Comparison of ENCODE assay signal across 8 cellular contexts in genomic region chr5:141876628-141877477, GRCh38. TPM values are rescaled to one million over a fixed set of nuclear protein-coding genes. Genes with fewer than 3 reads are reported as not detected.
DNase-seq lines count a peak whose midpoint lies in the region; ATAC-seq, FAIRE-seq and TF ChIP-seq lines count a peak whose summit lies in the region.

No MANE protein-coding gene starts in this region.

- no peak for TF ChIP-seq POLR2A in A549 (IDR thresholded peaks at IDR 0.05; ENCODE audit: low read length)

- no peak for TF ChIP-seq RAD21 in A549 (conservative IDR thresholded peaks at IDR 0.05 in 1 of 2, IDR thresholded peaks at IDR 0.05 in 1 of 2)

- no peaks in the 10 kb centered on the region for H3K36me3 ChIP-seq in mucosa of rectum (ENCODE audit: control insufficient read depth in 2 of 2, insufficient read depth in 2 of 2, low read length in 2 of 2)

- H3K27me3 Mint-ChIP-seq in IgD-negative memory B cell: peaks cover 64% of the 10 kb centered on the region

- H3K36me3 Mint-ChIP-seq in IgD-negative memory B cell: no peaks in the 10 kb centered on the region

- POLR2A ChIA-PET in A549 (lab: Yijun Ruan, JAX): no interaction called here

- H3K9ac ChIP-seq in mucosa of rectum (ENCODE audit: low read depth in 1 of 2, low read length in 2 of 2): peak overlapping the region; percentile 96 to 99

- DNase-seq in A549 (ENCODE audit: low read depth in 1 of 2, low spot score in 1 of 2) (peak in 1 of 2 experiments; percentile 17), cerebellum (ENCODE audit: low spot score) (peak; percentile 22), SK-N-DZ (ENCODE audit: low spot score) (no peak), foreskin fibroblast (no peak)

- peaks cover 6 to 13% of the 10 kb centered on the region in 2 donors for H3K27me3 ChIP-seq in mucosa of rectum (ENCODE audit: control insufficient read depth in 2 of 2, insufficient read depth in 2 of 2, low read length in 2 of 2)

- H3K9me3 ChIP-seq in A549: no peaks in the 10 kb centered on the region
- no peaks in the 10 kb centered on the region for H3K9me3 ChIP-seq in mucosa of rectum (ENCODE audit: control insufficient read depth in 2 of 2, low read length in 2 of 2)

- peaks cover 11 to 15% (median 13%) of the 10 kb centered on the region in 3 donors for H3K4me1 Mint-ChIP-seq in IgD-negative memory B cell

- H3K9me3 Mint-ChIP-seq in IgD-negative memory B cell: no peaks in the 10 kb centered on the region

- TF ChIP-seq CTCF in A549 (IDR thresholded peaks at IDR 0.05) (no peak), foreskin fibroblast (IDR thresholded peaks at IDR 0.05; ENCODE audit: low read depth, low read length) (no peak)

- H3K4me1 ChIP-seq in A549: peaks cover 16% of the 10 kb centered on the region
- peaks cover 31 to 40% of the 10 kb centered on the region in 2 donors for H3K4me1 ChIP-seq in mucosa of rectum (ENCODE audit: control insufficient read depth in 2 of 2, insufficient read depth in 2 of 2, low read length in 2 of 2)

- peak overlapping the region in 1 of 2 experiments; percentile 69; a peak in 4 of 6 replicates for H3K27ac ChIP-seq in A549
- peak overlapping the region; percentile 96 to 98 for H3K27ac ChIP-seq in mucosa of rectum (ENCODE audit: low read depth in 2 of 2, low read length in 2 of 2)

- peak overlapping the region; percentile 88 for H3K4me2 ChIP-seq in A549

- peak overlapping the region; percentile 24 to 54 (median 39) for H3K4me3 Mint-ChIP-seq in IgD-negative memory B cell

- no peak for FAIRE-seq in A549 (lab: Jason Lieb, UNC)

- CTCF ChIA-PET in A549 (lab: Yijun Ruan, JAX): interaction anchor here (0.6 to 12.7 kb wide), 8 partner anchors 78 to 212 kb away, joined by 3 to 424 read pairs (median 6); partner anchors contain the start of gene RNF14

- ATAC-seq in A549 (no peak), HG03520 (IDR thresholded peaks at IDR 0.05; ENCODE audit: unreplicated experiment) (no peak), GM18873 (IDR thresholded peaks at IDR 0.05; ENCODE audit: low FRiP score, unreplicated experiment) (no peak)

- TF ChIP-seq EP300 in A549 (IDR thresholded peaks at IDR 0.05): no peak

- 6% methylated on average over 30 of the region's 42 CpGs for WGBS in A549 (ENCODE audit: missing lambda C conversion rate)

- peak overlapping the region in 1 of 3 donors; percentile 5 for H3K27ac Mint-ChIP-seq in IgD-negative memory B cell

- H3K4me3 ChIP-seq in A549: peak overlapping the region; percentile 64
- peak overlapping the region; percentile 62 to 92 for H3K4me3 ChIP-seq in mucosa of rectum (ENCODE audit: low read length in 2 of 2)
- H3K4me3 ChIP-seq in foreskin fibroblast (ENCODE audit: low read depth in 1 of 2, low read length in 2 of 2): no peak overlapping the region

TF ChIP-seq in A549, 52 proteins besides CTCF, POLR2A, EP300 and RAD21:
- TF ChIP-seq CHD2 (IDR thresholded peaks at IDR 0.05; ENCODE audit: low read length, partially characterized antibody) (no peak), CBX8 (IDR thresholded peaks at IDR 0.05) (peak; percentile 38; the same call in 1 of the 2 replicates), CEBPB (IDR thresholded peaks at IDR 0.05) (no peak)

RNA-seq across cellular contexts. Expression of gene PCDH1, which starts 1.4 kb away (rescaled TPM):
- polyA plus RNA-seq in A549 (2011; rRNA removed) (2.9 and 3.9 TPM in 2 replicates), A549 (2017; fragmentation: RNase III; extraction: RNeasy Plus Mini Kit Qiagen cat#74134 plus additional on column Dnase treatment) (0.41 to 0.57 TPM (median 0.41 TPM) in 3 replicates), IgD-negative memory B cell (0.10 TPM)
- polyA plus RNA-seq in A549 (2012; cell fraction: cytosol; rRNA removed): 0.52 TPM in 2 replicates
- 1.1 and 1.5 TPM in 2 replicates for polyA plus RNA-seq in A549 (2012; cell fraction: nucleus; rRNA removed)
- polyA minus RNA-seq in A549 (2011; rRNA and poly(A)+ RNA removed): 10.5 and 13.7 TPM in 2 replicates
- total RNA-seq in cerebellum: 27.4 TPM
- 10.7 and 11.9 TPM in 2 replicates for polyA plus RNA-seq in SK-N-DZ (2014; cell fraction: cytosol; rRNA removed)
- 9.0 and 10.1 TPM in 2 replicates for polyA plus RNA-seq in SK-N-DZ (2014; cell fraction: nucleus; rRNA removed)

RNA-seq across cellular contexts. Expression of gene DELE1, which starts 46.8 kb away (rescaled TPM):
- polyA plus RNA-seq in A549 (2011; rRNA removed): 60.1 and 72.2 TPM in 2 replicates
- polyA plus RNA-seq in A549 (2012; cell fraction: cytosol; rRNA removed): 70.3 and 84.5 TPM in 2 replicates
- polyA plus RNA-seq in A549 (2012; cell fraction: nucleus; rRNA removed): 170 and 172 TPM in 2 replicates
- polyA plus RNA-seq in A549 (2017; fragmentation: RNase III; extraction: RNeasy Plus Mini Kit Qiagen cat#74134 plus additional on column Dnase treatment): 40.4 to 43.5 TPM (median 41.2 TPM) in 3 replicates
- 74.3 and 83.8 TPM in 2 replicates for polyA minus RNA-seq in A549 (2011; rRNA and poly(A)+ RNA removed)
- 32.3 TPM for polyA plus RNA-seq in IgD-negative memory B cell
- 50.6 TPM for total RNA-seq in cerebellum
- 88.5 and 96.7 TPM in 2 replicates for polyA plus RNA-seq in SK-N-DZ (2014; cell fraction: cytosol; rRNA removed)
- polyA plus RNA-seq in SK-N-DZ (2014; cell fraction: nucleus; rRNA removed): 283 and 313 TPM in 2 replicates

Comparison
In these comparisons a context has a peak if more than half of its experiments do, and no peak if none do; other contexts are left out.
1. H3K4me3 ChIP-seq: peak in A549 (single experiment) and mucosa of rectum (2 of 2); none in foreskin fibroblast (0 of 2).